ENCODE assay signal across 8 cellular contexts in the genomic region with DNA sequence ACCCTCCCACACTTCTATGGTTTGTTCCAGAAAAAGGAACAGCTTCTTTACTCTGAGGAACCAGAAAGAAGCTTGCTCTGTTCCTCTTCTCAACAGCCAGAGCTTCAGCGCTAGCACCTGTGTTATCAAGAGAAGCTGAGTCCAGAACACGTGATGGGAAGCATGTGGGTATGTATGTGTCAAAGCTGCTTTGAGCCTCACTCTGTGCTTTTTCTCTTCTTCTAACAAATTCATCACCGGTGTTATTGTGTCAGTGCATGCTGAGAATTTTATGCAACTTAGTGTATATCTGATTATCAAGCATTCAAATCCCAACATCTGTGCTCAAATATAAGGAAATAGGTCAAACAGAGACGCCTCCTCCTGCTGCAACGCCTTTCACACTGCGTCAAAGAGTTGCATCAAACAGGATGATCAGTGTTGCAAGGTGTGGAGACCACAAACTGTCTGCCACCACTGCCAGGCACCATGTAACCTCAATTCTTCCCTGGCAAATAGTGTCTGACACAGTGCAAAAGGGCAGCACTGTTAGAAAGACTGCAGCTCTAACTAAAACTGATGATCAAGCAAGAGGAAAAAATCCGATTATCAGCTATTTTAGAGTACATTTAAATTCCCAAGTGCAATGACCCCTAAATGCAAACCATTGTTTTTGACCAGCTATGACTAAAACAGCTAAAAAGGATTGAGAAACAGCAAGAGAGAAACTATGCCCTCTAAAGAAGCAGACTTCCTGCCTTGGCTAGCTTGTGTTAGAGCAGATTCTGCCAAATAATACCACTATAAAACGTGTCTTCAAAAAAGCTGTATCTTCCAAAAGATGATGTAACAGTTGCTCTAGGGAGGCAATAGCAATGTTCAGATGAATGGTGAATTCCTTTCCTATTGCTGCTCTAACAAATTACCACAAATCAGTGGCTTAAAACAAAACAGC.
A peak's percentile ranks its signal among the peaks of the same experiment; 100 is the strongest.
DNase-seq lines count a peak whose midpoint lies in the region; ATAC-seq and TF ChIP-seq lines count a peak whose summit lies in the region.

No MANE protein-coding gene starts in this region.

- H3K27me3 ChIP-seq in HL-60 (ENCODE audit: insufficient read depth, poor library complexity, severe bottlenecking) (no peaks in the 10 kb centered on the region), aorta (ENCODE audit: control insufficient read depth in 1 of 2, insufficient read depth in 2 of 2, low read length in 1 of 2) (no peaks in the 10 kb centered on the region)

- no peaks in the 10 kb centered on the region for H3K36me3 ChIP-seq in aorta (ENCODE audit: control insufficient read depth in 1 of 2, insufficient read depth in 2 of 2, low read length in 1 of 2)

- TF ChIP-seq CTCF in HL-60 (IDR thresholded peaks at IDR 0.05; ENCODE audit: insufficient read depth, low read length), result no peak

- peaks cover 60% of the 10 kb centered on the region for H3K4me1 Mint-ChIP-seq in activated CD4-positive, alpha-beta T cell treated with anti-CD3 and anti-CD28 coated beads for 36 hours

- no peaks in the 10 kb centered on the region for H3K27me3 Mint-ChIP-seq in activated CD4-positive, alpha-beta T cell treated with anti-CD3 and anti-CD28 coated beads for 36 hours

- CTCF ChIA-PET in activated CD4-positive, alpha-beta T cell treated with anti-CD3 and anti-CD28 coated beads for 36 hours (lab: Charles Lee), result interaction anchor here (0.6 to 2.5 kb wide), 11 partner anchors 17 to 909 kb away, joined by 3 to 13 read pairs (median 4); no protein-coding TSS in a partner anchor

- H3K4me3 ChIP-seq in HL-60 (replicated peaks; ENCODE audit: insufficient read depth, low read length) (no peak overlapping the region), aorta (ENCODE audit: low read length in 2 of 2) (no peak overlapping the region)

- H3K4me1 ChIP-seq in aorta (ENCODE audit: control insufficient read depth in 1 of 2, insufficient read depth in 2 of 2, low read length in 2 of 2), result no peaks in the 10 kb centered on the region

- intact Hi-C loops in activated CD4-positive, alpha-beta T cell treated with anti-CD3 and anti-CD28 coated beads for 36 hours (cut with DNase I, micrococcal nuclease), result loop anchor here (1.0 to 5.0 kb wide), 3 partner anchors 26 to 127 kb away; a partner anchor contains a TSS
- intact Hi-C loops in aorta (cut with DNase I), result loop anchor here in 1 of 2 donors (5.0 kb wide), 1 partner anchor 83 kb away; a partner anchor contains a TSS

- H3K4me3 Mint-ChIP-seq in activated CD4-positive, alpha-beta T cell treated with anti-CD3 and anti-CD28 coated beads for 36 hours, result peak overlapping the region; percentile 44

- H3K27ac ChIP-seq in HL-60 (replicated peaks) (peak overlapping the region; percentile 96), aorta (ENCODE audit: low read depth in 1 of 2, low read length in 2 of 2) (no peak overlapping the region)

- POLR2A ChIA-PET in activated CD4-positive, alpha-beta T cell treated with anti-CD3 and anti-CD28 coated beads for 36 hours (lab: Charles Lee), result interaction anchor here (0.6 to 1.3 kb wide), 3 partner anchors 26 to 114 kb away, joined by 3 to 6 read pairs (median 3); a partner anchor contains a TSS

- ATAC-seq in GM18867 (IDR thresholded peaks at IDR 0.05; ENCODE audit: unreplicated experiment) (peak; percentile 79), aorta (ENCODE audit: low FRiP score) (peak; percentile 78), HG03571 (IDR thresholded peaks at IDR 0.05; ENCODE audit: unreplicated experiment) (no peak)
- peak; percentile 88 for ATAC-seq in activated CD4-positive, alpha-beta T cell treated with anti-CD3 and anti-CD28 coated beads for 36 hours

- WGBS in aorta, 2 donors, result 43 to 54% methylated on average over 8 of the region's 8 CpGs

- DNase-seq in HL-60 (ENCODE audit: low read depth in 1 of 2, low spot score in 1 of 2), result peak; percentile 97 to 98
- DNase-seq in activated CD4-positive, alpha-beta T cell treated with anti-CD3 and anti-CD28 coated beads for 36 hours, result peak; percentile 75
- peak; percentile 70 for DNase-seq in dermis blood vessel endothelial cell
- peak; percentile 82 for DNase-seq in non-pigmented ciliary epithelial cell (ENCODE audit: low read depth)
- DNase-seq in aorta, result peak in 1 of 2 donors; percentile 59
- DNase-seq in NCI-H446 (lab: John Stamatoyannopoulos, UW), result no peak

- peaks cover 4% of the 10 kb centered on the region for H3K9me3 Mint-ChIP-seq in activated CD4-positive, alpha-beta T cell treated with anti-CD3 and anti-CD28 coated beads for 36 hours (ENCODE audit: low read depth)

- peaks cover 2% of the 10 kb centered on the region for H3K9me3 ChIP-seq in aorta (ENCODE audit: control insufficient read depth, low read length)

- H3K36me3 Mint-ChIP-seq in activated CD4-positive, alpha-beta T cell treated with anti-CD3 and anti-CD28 coated beads for 36 hours (ENCODE audit: low read depth), result peaks cover 8% of the 10 kb centered on the region

- H3K27ac Mint-ChIP-seq in activated CD4-positive, alpha-beta T cell treated with anti-CD3 and anti-CD28 coated beads for 36 hours, result peak overlapping the region; percentile 95

Comparison
In these comparisons a context has a peak if more than half of its experiments do, and no peak if none do; other contexts are left out.
1. DNase-seq: peak in HL-60 (2 of 2), activated CD4-positive, alpha-beta T cell treated with anti-CD3 and anti-CD28 coated beads for 36 hours (single experiment), dermis blood vessel endothelial cell (single experiment) and non-pigmented ciliary epithelial cell (single experiment); none in NCI-H446 (0 of 2).